ENCODE assay signal across 6 cellular contexts in the genomic region with DNA sequence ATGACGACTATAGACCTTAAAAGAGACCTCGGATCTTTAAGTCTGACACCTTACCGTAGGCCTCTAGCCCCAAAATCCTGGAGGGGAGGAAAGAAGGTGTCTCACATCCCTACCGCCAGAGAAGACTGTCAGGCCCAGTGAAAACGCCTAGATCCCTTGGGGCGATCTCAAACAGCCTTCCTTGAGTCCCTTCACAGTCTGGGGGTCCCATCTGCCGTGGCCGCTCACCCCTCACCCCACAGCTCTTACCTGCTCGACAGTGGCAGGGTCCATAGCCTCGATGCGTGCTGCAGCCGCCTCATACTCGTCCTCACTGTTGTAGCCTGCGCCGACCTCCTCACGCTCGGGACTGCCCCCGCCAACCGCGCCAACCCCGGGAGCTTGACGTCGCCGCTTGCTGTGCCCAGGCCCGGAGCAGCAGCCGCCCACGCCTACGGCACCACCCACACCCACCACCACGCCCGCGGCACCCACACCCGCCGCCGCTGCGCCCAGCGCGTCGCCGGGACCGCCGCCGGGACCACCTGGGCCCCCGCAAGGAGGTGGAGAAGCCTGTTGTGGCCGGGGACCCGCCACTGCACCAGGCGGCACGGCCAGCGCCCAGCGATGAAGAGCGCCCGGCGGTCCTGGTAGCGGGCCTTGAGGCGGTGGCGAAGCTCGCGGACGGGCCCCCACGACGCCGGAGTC. TPM values are rescaled to one million over a fixed set of nuclear protein-coding genes. Genes with fewer than 3 reads are reported as not detected.
A peak's percentile ranks its signal among the peaks of the same experiment; 100 is the strongest.
DNase-seq lines count a peak whose midpoint lies in the region; ATAC-seq, FAIRE-seq and TF ChIP-seq lines count a peak whose summit lies in the region.

No MANE protein-coding gene starts in this region.

- no peak for FAIRE-seq in HTR-8/SVneo (lab: Jason Lieb, UNC)

- TF ChIP-seq CTCF in A673 (conservative IDR thresholded peaks at IDR 0.05; ENCODE audit: low read depth, low read length) (no peak), brain (conservative IDR thresholded peaks at IDR 0.05) (no peak), nephron progenitor cell (IDR thresholded peaks at IDR 0.05) (no peak)

- H3K27ac ChIP-seq in A673 (ENCODE audit: low read depth, low read length, poor library complexity, severe bottlenecking) = peak overlapping the region; percentile 96

- H3K36me3 Mint-ChIP-seq in brain (peaks cover 20% of the 10 kb centered on the region), nephron progenitor cell (ENCODE audit: low read depth) (peaks cover 21% of the 10 kb centered on the region)

- BruUV-seq in A673 (replicated peaks; lab: Mats Ljungman, UMichigan) = TSS peak; percentile 29

- H3K36me3 ChIP-seq in A673 (ENCODE audit: insufficient read depth, low read length, poor library complexity, severe bottlenecking) = peaks cover 6% of the 10 kb centered on the region
- peaks cover 4% of the 10 kb centered on the region for H3K36me3 ChIP-seq in MG63

- no peak for DNase-seq in A673 (ENCODE audit: low spot score)
- DNase-seq in MG63 = peak; percentile 23
- DNase-seq in nephron progenitor cell = peak; percentile 31
- DNase-seq in HTR-8/SVneo (ENCODE audit: insufficient read length, low spot score) = no peak

- H3K4me3 ChIP-seq in A673 (ENCODE audit: low read depth, low read length, poor library complexity, severe bottlenecking) (peak overlapping the region; percentile 75), MG63 (peak overlapping the region; percentile 81)

- ATAC-seq in GM21423 (IDR thresholded peaks at IDR 0.05; ENCODE audit: unreplicated experiment) = no peak

- intact Hi-C loops in A673 (cut with micrococcal nuclease; ENCODE audit: unreplicated experiment) = no loop called here

- peaks cover 10% of the 10 kb centered on the region for H3K27me3 Mint-ChIP-seq in brain
- peaks cover 3% of the 10 kb centered on the region for H3K27me3 Mint-ChIP-seq in nephron progenitor cell (ENCODE audit: low read depth, poor library complexity)

- CTCF ChIA-PET in A673 (lab: Charles Lee) = no interaction called here

- peak overlapping the region; percentile 55 to 95 (median 81) for H3K27ac Mint-ChIP-seq in brain
- H3K27ac Mint-ChIP-seq in nephron progenitor cell = no peak overlapping the region

- H3K4me3 Mint-ChIP-seq in brain (peak overlapping the region; percentile 82 to 89 (median 84)), nephron progenitor cell (peak overlapping the region; percentile 81)

- POLR2A ChIA-PET in A673 (lab: Charles Lee; ENCODE audit: low non-redundant PET) = no interaction called here

- H3K27me3 ChIP-seq in A673 (replicated peaks; ENCODE audit: insufficient read depth, low read depth, low read length, poor library complexity) (no peaks in the 10 kb centered on the region), MG63 (no peaks in the 10 kb centered on the region)

- H3K9me3 ChIP-seq in A673 (ENCODE audit: low read depth, low read length, poor library complexity, severe bottlenecking) = no peaks in the 10 kb centered on the region
- H3K9me3 ChIP-seq in MG63 = no peaks in the 10 kb centered on the region

- H3K4me1 ChIP-seq in A673 (ENCODE audit: insufficient read depth, low read length, poor library complexity, severe bottlenecking) = no peaks in the 10 kb centered on the region

- H3K9me3 Mint-ChIP-seq in brain = peaks cover 0 to 6% (median 0%) of the 10 kb centered on the region in 5 experiments
- peaks cover 46% of the 10 kb centered on the region for H3K9me3 Mint-ChIP-seq in nephron progenitor cell

- H3K4me1 Mint-ChIP-seq in brain (peaks cover 53% of the 10 kb centered on the region), nephron progenitor cell (peaks cover 50% of the 10 kb centered on the region)

RNA-seq across cellular contexts. Expression of gene OTUD5, which starts 0.5 kb away (rescaled TPM):
- 58.0 and 67.5 TPM in 2 replicates for total RNA-seq in A673 (2021)
- 21.9 and 27.4 TPM in 2 replicates for total RNA-seq in MG63 (2014; rRNA removed; shearing (Covaris generic); ENCODE audit: low replicate concordance)
- polyA plus RNA-seq in brain (ENCODE audit: insufficient read depth, low read depth, low replicate concordance) = 77.5 TPM

RNA-seq across cellular contexts. Expression of gene KCND1, which starts 14.8 kb away (rescaled TPM):
- total RNA-seq in A673 (2021) = 3.6 and 4.3 TPM in 2 replicates
- 0.23 TPM in 1 of 2 replicates, not detected in the other for total RNA-seq in MG63 (2014; rRNA removed; shearing (Covaris generic); ENCODE audit: low replicate concordance)
- polyA plus RNA-seq in brain (ENCODE audit: insufficient read depth, low read depth, low replicate concordance) = 1.6 TPM

RNA-seq across cellular contexts. Expression of gene PIM2, which starts 38.0 kb away (rescaled TPM):
- total RNA-seq in A673 (2021) = 14.9 and 19.9 TPM in 2 replicates
- 1.6 and 1.9 TPM in 2 replicates for total RNA-seq in MG63 (2014; rRNA removed; shearing (Covaris generic); ENCODE audit: low replicate concordance)
- polyA plus RNA-seq in brain (ENCODE audit: insufficient read depth, low read depth, low replicate concordance) = 15.6 TPM

RNA-seq across cellular contexts. Expression of gene GRIPAP1, which starts 45.2 kb away (rescaled TPM):
- total RNA-seq in A673 (2021) = 64.0 and 65.6 TPM in 2 replicates
- total RNA-seq in MG63 (2014; rRNA removed; shearing (Covaris generic); ENCODE audit: low replicate concordance) = 15.7 and 20.3 TPM in 2 replicates
- 51.1 TPM for polyA plus RNA-seq in brain (ENCODE audit: insufficient read depth, low read depth, low replicate concordance)

RNA-seq across cellular contexts. Expression of gene SLC35A2, which starts 45.4 kb away (rescaled TPM):
- total RNA-seq in A673 (2021) = 21.7 and 30.4 TPM in 2 replicates
- total RNA-seq in MG63 (2014; rRNA removed; shearing (Covaris generic); ENCODE audit: low replicate concordance) = 16.6 and 25.9 TPM in 2 replicates
- 22.4 TPM for polyA plus RNA-seq in brain (ENCODE audit: insufficient read depth, low read depth, low replicate concordance)

Comparison
In these comparisons a context has a peak if more than half of its experiments do, and no peak if none do; other contexts are left out.
1. DNase-seq: peak in MG63 (single experiment) and nephron progenitor cell (single experiment); none in A673 (single experiment) and HTR-8/SVneo (single experiment).